In genomic region chr3:117671707-117672318, GRCh38 we compare ENCODE assay signal across 30 cellular contexts.
DNase-seq lines count a peak whose midpoint lies in the region; ATAC-seq, FAIRE-seq and TF ChIP-seq lines count a peak whose summit lies in the region.
"Had no signal": no experiment of that assay in that cellular context is flagged by ENCODE, and none has a peak within 500 bp of the region (broad histone marks: within the 10 kb centered on the region; RNA-seq: fewer than 3 reads in every experiment).

No MANE protein-coding gene starts in this region.

- H3K27me3 Mint-ChIP-seq in chondrocyte (ENCODE audit: low read depth) (peaks cover 15% of the 10 kb centered on the region), MCF 10A (ENCODE audit: insufficient read depth, unreplicated experiment) (no peaks in the 10 kb centered on the region)
- H3K27me3 Mint-ChIP-seq: activated CD4-positive, alpha-beta memory T cell treated with anti-CD3 and anti-CD28 coated beads, Interleukin-2, amount 10 ng/mL, durations not matched to agents 7 days and 5 days; activated T-helper 17 cell treated with anti-CD3 and anti-CD28 coated beads, Interleukin-2, amount 50 U/mL, for 72 hours; CD4-positive, alpha-beta memory T cell had no signal

- POLR2A ChIA-PET in MCF 10A (lab: Yijun Ruan, JAX), result no interaction called here

- no peaks in the 10 kb centered on the region for H3K36me3 ChIP-seq in mesodermal cell (ENCODE audit: control insufficient read depth, insufficient read depth, low read length)
- H3K36me3 ChIP-seq: right lobe of liver, SJCRH30, uterus had no signal

- DNase-seq in Right ventricle myocardium inferior (ENCODE audit: missing footprints) (no peak), cardiac septum (ENCODE audit: low spot score) (no peak), chondrocyte (ENCODE audit: low spot score) (no peak), urothelium cell line (ENCODE audit: low spot score) (no peak), MCF 10A (ENCODE audit: unreplicated experiment) (no peak), germinal center (ENCODE audit: low spot score) (no peak)
- DNase-seq: activated CD4-positive, alpha-beta memory T cell treated with anti-CD3 and anti-CD28 coated beads, Interleukin-2, amount 10 ng/mL, durations not matched to agents 7 days and 5 days; activated naive CD4-positive, alpha-beta T cell treated with anti-CD3 and anti-CD28 coated beads, Interleukin-2, amount 50 U/mL, for 16 hours; AML-193; anterior cingulate cortex; CD4-positive, alpha-beta memory T cell; dermis blood vessel endothelial cell; kidney; NCI-H1092 treated with DMSO at 0.1 percent for 48 hours; NCI-H1930; posterior cingulate gyrus; right lobe of liver; SJCRH30; stimulated activated CD4-positive, alpha-beta T cell treated with anti-CD3 and anti-CD28 coated beads, Interleukin-12 subunit alpha, Interleukin-12 subunit beta, amount 100 ng/mL, for 4 hours; stimulated activated CD4-positive, alpha-beta T cell treated with anti-CD3 and anti-CD28 coated beads, Interleukin-4, amount 100 ng/mL, for 1 hour; uterus had no signal

- TF ChIP-seq CTCF in chondrocyte (IDR thresholded peaks at IDR 0.05), result no peak
- no peak for TF ChIP-seq CTCF in MCF 10A (IDR thresholded peaks at IDR 0.05; ENCODE audit: unreplicated experiment)

- H3K36me3 Mint-ChIP-seq in chondrocyte (ENCODE audit: low read depth) (no peaks in the 10 kb centered on the region), MCF 10A (ENCODE audit: insufficient read depth, unreplicated experiment) (no peaks in the 10 kb centered on the region)
- H3K36me3 Mint-ChIP-seq: CD4-positive, alpha-beta memory T cell had no signal

- FAIRE-seq in urothelium cell line (lab: Jason Lieb, UNC), result peak; percentile 13
- FAIRE-seq: A204.1, GM19239, H54, kidney, RCC 7860, TTC549 had no signal

- H3K9me3 Mint-ChIP-seq in chondrocyte (ENCODE audit: low read depth) (no peaks in the 10 kb centered on the region), MCF 10A (ENCODE audit: unreplicated experiment) (no peaks in the 10 kb centered on the region)

- peaks cover 8% of the 10 kb centered on the region for H3K4me1 Mint-ChIP-seq in chondrocyte (ENCODE audit: low read depth)
- no peaks in the 10 kb centered on the region for H3K4me1 Mint-ChIP-seq in MCF 10A (ENCODE audit: insufficient read depth, unreplicated experiment)
- H3K4me1 Mint-ChIP-seq: activated CD4-positive, alpha-beta memory T cell treated with anti-CD3 and anti-CD28 coated beads, Interleukin-2, amount 10 ng/mL, durations not matched to agents 7 days and 5 days; activated T-helper 17 cell treated with anti-CD3 and anti-CD28 coated beads, Interleukin-2, amount 50 U/mL, for 72 hours; CD4-positive, alpha-beta memory T cell had no signal

- H3K4me3 ChIP-seq in mesodermal cell (ENCODE audit: extremely low read depth, insufficient read depth, low read length, poor library complexity, severe bottlenecking), result no peak overlapping the region
- H3K4me3 ChIP-seq: right lobe of liver, SJCRH30, uterus had no signal

- CTCF ChIA-PET in MCF 10A (lab: Yijun Ruan, JAX), result no interaction called here

- no CpG with 5 or more reads among the region's 4 CpGs for WGBS in mesodermal cell (ENCODE audit: insufficient coverage in 2 of 2), 2 experiments

- peak overlapping the region; percentile 23 for H3K27ac Mint-ChIP-seq in chondrocyte (ENCODE audit: unreplicated experiment)
- H3K27ac Mint-ChIP-seq in MCF 10A (ENCODE audit: low read depth, unreplicated experiment), result no peak overlapping the region
- H3K27ac Mint-ChIP-seq: activated CD4-positive, alpha-beta memory T cell treated with anti-CD3 and anti-CD28 coated beads, Interleukin-2, amount 10 ng/mL, durations not matched to agents 7 days and 5 days; activated T-helper 17 cell treated with anti-CD3 and anti-CD28 coated beads, Interleukin-2, amount 50 U/mL, for 72 hours; CD4-positive, alpha-beta memory T cell had no signal

- H3K4me3 Mint-ChIP-seq in chondrocyte (ENCODE audit: unreplicated experiment), result no peak overlapping the region
- H3K4me3 Mint-ChIP-seq in MCF 10A (ENCODE audit: unreplicated experiment), result no peak overlapping the region
- H3K4me3 Mint-ChIP-seq: activated CD4-positive, alpha-beta memory T cell treated with anti-CD3 and anti-CD28 coated beads, Interleukin-2, amount 10 ng/mL, durations not matched to agents 7 days and 5 days; activated T-helper 17 cell treated with anti-CD3 and anti-CD28 coated beads, Interleukin-2, amount 50 U/mL, for 72 hours; CD4-positive, alpha-beta memory T cell had no signal

- no TSS peak for BruUV-seq in MCF 10A (replicated peaks; lab: Mats Ljungman, UMichigan)

- intact Hi-C loops in Right ventricle myocardium inferior (cut with DNase I), result no loop called here
- intact Hi-C loops in cardiac septum (cut with DNase I), result no loop called here
- intact Hi-C loops in MCF 10A (cut with micrococcal nuclease), result no loop called here

- H3K4me1 ChIP-seq in mesodermal cell (ENCODE audit: control insufficient read depth, insufficient read depth, low read length, poor library complexity, severe bottlenecking), result peaks cover under 1% of the 10 kb centered on the region
- H3K4me1 ChIP-seq: right lobe of liver, SJCRH30, uterus had no signal

- no peaks in the 10 kb centered on the region for H3K9me3 ChIP-seq in mesodermal cell (ENCODE audit: control insufficient read depth, low read length)
- H3K9me3 ChIP-seq: right lobe of liver, SJCRH30, uterus had no signal

- peak overlapping the region; percentile 62 for H3K27ac ChIP-seq in mesodermal cell (ENCODE audit: low read depth, low read length, severe bottlenecking)
- H3K27ac ChIP-seq: right lobe of liver, SJCRH30, uterus had no signal

- peak; percentile 68 for ATAC-seq in Right ventricle myocardium inferior
- no peak for ATAC-seq in GM21360 (IDR thresholded peaks at IDR 0.05; ENCODE audit: unreplicated experiment)
- ATAC-seq: activated CD4-positive, CD25-positive, alpha-beta regulatory T cell treated with anti-CD3 and anti-CD28 coated beads, Interleukin-2, amount 50 U/mL, for 24 hours; activated T-helper 17 cell treated with anti-CD3 and anti-CD28 coated beads, Interleukin-2, amount 50 U/mL, for 72 hours; right lobe of liver had no signal
